Comparison of ENCODE assay signal across 15 cellular contexts in the genomic region with DNA sequence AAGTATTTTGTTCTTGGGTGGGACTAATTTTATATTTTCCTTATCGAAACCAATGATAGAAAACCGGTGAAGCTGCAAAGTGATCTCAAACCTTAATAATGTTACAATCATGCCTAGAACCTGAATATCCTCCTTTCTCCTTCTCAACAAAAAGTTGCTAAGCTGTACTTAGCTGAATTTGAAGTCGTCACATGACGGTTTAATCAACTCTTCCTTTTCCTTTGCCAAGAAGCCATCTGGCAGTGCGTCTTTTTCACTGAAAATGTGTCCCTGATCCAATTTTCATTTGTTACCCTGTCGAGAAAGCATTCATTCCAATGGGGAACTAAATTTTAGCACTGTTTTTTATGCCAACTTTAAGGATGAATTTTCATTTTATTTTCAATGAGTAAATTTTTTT.
DNase-seq lines count a peak whose midpoint lies in the region; ATAC-seq and TF ChIP-seq lines count a peak whose summit lies in the region.
"Had no signal": no experiment of that assay in that cellular context is flagged by ENCODE, and none has a peak within 500 bp of the region (broad histone marks: within the 10 kb centered on the region; RNA-seq: fewer than 3 reads in every experiment).

No MANE protein-coding gene starts in this region.

- WGBS in heart right ventricle, 2 donors: 39 to 43% methylated on average over 6 of the region's 6 CpGs
- 36% methylated on average over 6 of the region's 6 CpGs for WGBS in right cardiac atrium

- H3K27me3 ChIP-seq in heart right ventricle (no peaks in the 10 kb centered on the region), right atrium auricular region (no peaks in the 10 kb centered on the region), PC-9 (ENCODE audit: insufficient read depth, low read depth) (no peaks in the 10 kb centered on the region), right cardiac atrium (ENCODE audit: control insufficient read depth, insufficient read depth) (no peaks in the 10 kb centered on the region)

- H3K4me3 ChIP-seq in heart right ventricle: peak overlapping the region in 6 of 10 donors; percentile 7 to 25 (median 15)
- H3K4me3 ChIP-seq in right atrium auricular region: peak overlapping the region in 1 of 2 donors; percentile 2
- no peak overlapping the region for H3K4me3 ChIP-seq in PC-9
- peak overlapping the region; percentile 28 for H3K4me3 ChIP-seq in right cardiac atrium (ENCODE audit: low read length)

- H3K27me3 Mint-ChIP-seq in naive thymus-derived CD8-positive, alpha-beta T cell: peaks cover 0 to 2% (median 0%) of the 10 kb centered on the region in 5 donors

- H3K9me3 Mint-ChIP-seq in naive thymus-derived CD8-positive, alpha-beta T cell: peaks cover 2 to 25% (median 13%) of the 10 kb centered on the region in 9 donors

- peak overlapping the region; percentile 40; the same call in 1 of the 2 replicates for H2AFZ ChIP-seq in PC-9

- intact Hi-C loops in heart right ventricle (cut with DNase I): no loop called here
- intact Hi-C loops in PC-9 (cut with micrococcal nuclease; ENCODE audit: unreplicated experiment): no loop called here
- intact Hi-C loops in right cardiac atrium (cut with DNase I): no loop called here

- ATAC-seq in heart right ventricle: peak in 4 of 8 donors; percentile 37 to 74 (median 42)
- ATAC-seq in right cardiac atrium: peak; percentile 64 to 73
- no peak for ATAC-seq in naive thymus-derived CD8-positive, alpha-beta T cell
- ATAC-seq: Panc1 had no signal

- TF ChIP-seq CTCF in heart right ventricle (IDR thresholded peaks at IDR 0.05): no peak
- TF ChIP-seq CTCF in right atrium auricular region (IDR thresholded peaks at IDR 0.05): no peak
- no peak for TF ChIP-seq CTCF in PC-9 (conservative IDR thresholded peaks at IDR 0.05)

- H4K20me1 ChIP-seq in PC-9 (ENCODE audit: insufficient read depth): no peaks in the 10 kb centered on the region

- no peaks in the 10 kb centered on the region; the same call in 1 of the 2 replicates for H3K9me2 ChIP-seq in PC-9 (ENCODE audit: insufficient read depth)

- H3K9me3 ChIP-seq in heart right ventricle: peaks cover 0 to 16% (median 0%) of the 10 kb centered on the region in 11 donors
- H3K9me3 ChIP-seq in right atrium auricular region: peaks cover 0 to 1% of the 10 kb centered on the region in 2 donors
- H3K9me3 ChIP-seq in PC-9 (ENCODE audit: insufficient read depth, low read depth): no peaks in the 10 kb centered on the region
- H3K9me3 ChIP-seq in right cardiac atrium (ENCODE audit: control insufficient read depth, low read length): no peaks in the 10 kb centered on the region

- BruUV-seq in PC-9 (replicated peaks; lab: Mats Ljungman, UMichigan): no TSS peak

- POLR2A ChIA-PET in PC-9 (lab: Charles Lee; ENCODE audit: unreplicated experiment): no interaction called here
- POLR2A ChIA-PET in naive thymus-derived CD8-positive, alpha-beta T cell (lab: Charles Lee): no interaction called here

- peaks cover 0 to 6% (median 0%) of the 10 kb centered on the region in 3 donors for H3K36me3 Mint-ChIP-seq in naive thymus-derived CD8-positive, alpha-beta T cell

- no peaks in the 10 kb centered on the region for H3K4me1 Mint-ChIP-seq in naive thymus-derived CD8-positive, alpha-beta T cell

- no peak overlapping the region for H3K27ac Mint-ChIP-seq in naive thymus-derived CD8-positive, alpha-beta T cell

- H3K36me3 ChIP-seq in heart right ventricle: no peaks in the 10 kb centered on the region
- no peaks in the 10 kb centered on the region for H3K36me3 ChIP-seq in right atrium auricular region
- no peaks in the 10 kb centered on the region for H3K36me3 ChIP-seq in PC-9 (ENCODE audit: low read depth)

- CTCF ChIA-PET in PC-9 (lab: Charles Lee): no interaction called here

- no peaks in the 10 kb centered on the region for H3F3A ChIP-seq in PC-9 (ENCODE audit: insufficient read depth, low read depth)

- no peaks in the 10 kb centered on the region for H3K4me1 ChIP-seq in heart right ventricle
- H3K4me1 ChIP-seq in right atrium auricular region: no peaks in the 10 kb centered on the region
- no peaks in the 10 kb centered on the region for H3K4me1 ChIP-seq in PC-9 (replicated peaks; ENCODE audit: insufficient read depth)
- H3K4me1 ChIP-seq in right cardiac atrium (ENCODE audit: control insufficient read depth, insufficient read depth, low read length): no peaks in the 10 kb centered on the region

- DNase-seq in heart right ventricle (peak in 1 of 2 donors; percentile 7), right atrium auricular region (ENCODE audit: low spot score) (no peak), PC-9 (no peak), right cardiac atrium (no peak), superior temporal gyrus (ENCODE audit: extremely low spot score) (peak; percentile 69), NCI-H146 (lab: John Stamatoyannopoulos, UW) (no peak), SIG-M5 treated with dmso at 0.1 percent for 504 hours (lab: John Stamatoyannopoulos, UW; ENCODE audit: unreplicated experiment) (no peak)
- DNase-seq in naive thymus-derived CD8-positive, alpha-beta T cell: no peak
- DNase-seq: C1 segment of cervical spinal cord, KBM-7, MV-4-11, NCI-H1417, NCI-H1930, SHP77 had no signal

- H3K4me2 ChIP-seq in PC-9: no peak overlapping the region

- no peak overlapping the region for H3K4me3 Mint-ChIP-seq in naive thymus-derived CD8-positive, alpha-beta T cell

- H3K79me2 ChIP-seq in PC-9 (ENCODE audit: low read depth): no peaks in the 10 kb centered on the region

- H3K27ac ChIP-seq in heart right ventricle (peak overlapping the region in 1 of 10 donors; percentile 2), right atrium auricular region (no peak overlapping the region), PC-9 (no peak overlapping the region), right cardiac atrium (ENCODE audit: low read length) (no peak overlapping the region)

Comparison
In these comparisons a context has a peak if more than half of its experiments do, and no peak if none do; other contexts are left out.
1. ATAC-seq: peak in right cardiac atrium (2 of 2); none in naive thymus-derived CD8-positive, alpha-beta T cell (0 of 2).